Comparison of ENCODE assay signal across 21 cellular contexts in genomic region chr3:122024800-122025199, GRCh38. TPM values are rescaled to one million over a fixed set of nuclear protein-coding genes. Genes with fewer than 3 reads are reported as not detected.
"Had no signal": no experiment of that assay in that cellular context is flagged by ENCODE, and none has a peak within 500 bp of the region (broad histone marks: within the 10 kb centered on the region; RNA-seq: fewer than 3 reads in every experiment).

No MANE protein-coding gene starts in this region.

- H3K4me3 Mint-ChIP-seq: activated CD4-positive, alpha-beta memory T cell treated with anti-CD3 and anti-CD28 coated beads, Interleukin-2, amount 10 ng/mL, durations not matched to agents 7 days and 5 days; activated naive CD8-positive, alpha-beta T cell treated with anti-CD3 and anti-CD28 coated beads for 36 hours; activated T-cell treated with anti-CD3 and anti-CD28 coated beads, Interleukin-2, amount 50 U/mL, for 72 hours; central memory CD8-positive, alpha-beta T cell; nephron had no signal

- H3K9me3 Mint-ChIP-seq: activated naive CD8-positive, alpha-beta T cell treated with anti-CD3 and anti-CD28 coated beads for 36 hours; activated T-cell treated with anti-CD3 and anti-CD28 coated beads, Interleukin-2, amount 50 U/mL, for 72 hours; central memory CD8-positive, alpha-beta T cell; nephron had no signal

- H3K9me3 ChIP-seq: esophagus muscularis mucosa, transverse colon had no signal

- H3K4me1 Mint-ChIP-seq: nephron had no signal

- ATAC-seq: activated T-cell treated with anti-CD3 and anti-CD28 coated beads, Interleukin-2, amount 50 U/mL, for 72 hours; foreskin keratinocyte; right cardiac atrium; stimulated activated naive CD8-positive, alpha-beta T cell treated with anti-CD3 and anti-CD28 coated beads, Interleukin-15, Interleukin-2, amounts not matched to agents 100 U/mL and 50 U/mL, for 24 hours had no signal

- H3K36me3 ChIP-seq: brain microvascular endothelial cell, esophagus muscularis mucosa, transverse colon had no signal

- H3K4me3 ChIP-seq: esophagus muscularis mucosa, skin epidermis, transverse colon had no signal

- H3K27me3 ChIP-seq: brain microvascular endothelial cell had no signal

- H3K4me1 ChIP-seq: foreskin keratinocyte had no signal

- H3K27ac ChIP-seq: brain microvascular endothelial cell, esophagus muscularis mucosa, foreskin keratinocyte, skin epidermis, transverse colon had no signal

- DNase-seq: activated CD4-positive, alpha-beta memory T cell treated with anti-CD3 and anti-CD28 coated beads, Interleukin-2, amount 10 ng/mL, durations not matched to agents 7 days and 5 days; activated CD4-positive, alpha-beta T cell treated with anti-CD3 and anti-CD28 coated beads for 4 hours; activated naive CD8-positive, alpha-beta T cell treated with anti-CD3 and anti-CD28 coated beads for 36 hours; activated T-cell treated with anti-CD3 and anti-CD28 coated beads, Interleukin-2, amount 50 U/mL, for 72 hours; anterior cingulate cortex; brain microvascular endothelial cell; cortex of kidney; effector CD4-positive, alpha-beta T cell; foreskin keratinocyte; kidney glomerular epithelial cell; mesendoderm; occipital lobe; right cardiac atrium; stimulated activated CD4-positive, alpha-beta T cell treated with anti-CD3 and anti-CD28 coated beads, Interleukin-4, amount 100 ng/mL, for 24 hours; stimulated activated naive CD8-positive, alpha-beta T cell treated with anti-CD3 and anti-CD28 coated beads, Interleukin-15, Interleukin-2, amounts not matched to agents 100 U/mL and 50 U/mL, for 24 hours; transverse colon had no signal

- H3K27ac Mint-ChIP-seq: activated CD4-positive, alpha-beta memory T cell treated with anti-CD3 and anti-CD28 coated beads, Interleukin-2, amount 10 ng/mL, durations not matched to agents 7 days and 5 days; activated naive CD8-positive, alpha-beta T cell treated with anti-CD3 and anti-CD28 coated beads for 36 hours; activated T-cell treated with anti-CD3 and anti-CD28 coated beads, Interleukin-2, amount 50 U/mL, for 72 hours; nephron; progenitor cell of endocrine pancreas had no signal

RNA-seq across cellular contexts. Expression of gene ILDR1, which starts 2.8 kb away (rescaled TPM):
- total RNA-seq: activated naive CD8-positive, alpha-beta T cell treated with anti-CD3 and anti-CD28 coated beads for 36 hours; foreskin keratinocyte; occipital lobe; right cardiac atrium had no signal
- polyA plus RNA-seq: right cardiac atrium had no signal

RNA-seq across cellular contexts. Expression of gene CD86, which starts 30.4 kb away (rescaled TPM):
- total RNA-seq: progenitor cell of endocrine pancreas had no signal
